Comparison of ENCODE assay signal across 9 cellular contexts in the genomic region with DNA sequence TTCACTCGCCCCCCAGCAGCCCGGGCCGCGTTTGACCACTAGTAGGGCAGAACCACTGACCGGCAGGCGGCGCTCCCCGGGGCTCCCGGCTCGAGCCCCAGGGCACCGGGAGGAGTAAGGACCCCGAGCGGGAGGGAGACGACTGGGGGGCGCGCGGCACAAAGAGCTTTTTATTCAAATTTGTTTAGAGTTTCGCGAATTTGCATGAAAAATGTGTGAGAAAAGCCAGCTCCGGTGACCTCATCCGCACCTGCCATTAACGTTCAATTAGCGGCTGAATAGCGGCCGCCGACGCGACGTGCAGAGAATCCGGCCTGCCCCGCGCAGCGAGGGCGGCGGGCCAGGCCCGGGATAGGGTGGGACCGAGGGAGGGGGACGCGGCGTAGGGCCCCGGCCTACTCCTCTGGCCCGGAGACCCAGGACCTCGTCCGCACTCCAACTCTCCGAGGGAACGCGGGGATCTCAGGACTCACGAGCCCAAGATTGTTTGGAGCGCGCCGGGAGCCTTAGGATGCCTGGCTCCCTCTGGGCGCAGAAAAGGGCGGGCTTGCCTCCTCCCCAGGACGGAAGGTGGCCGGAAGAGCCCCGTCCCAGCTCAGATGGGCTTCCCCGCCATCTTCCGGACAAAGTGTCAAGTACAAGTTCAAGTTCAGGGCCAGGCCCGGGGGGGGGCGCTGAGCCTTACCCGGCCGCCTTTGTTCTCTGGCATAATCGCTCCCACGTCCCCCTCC.
DNase-seq lines count a peak whose midpoint lies in the region; ATAC-seq, FAIRE-seq and TF ChIP-seq lines count a peak whose summit lies in the region.
"Had no signal": no experiment of that assay in that cellular context is flagged by ENCODE, and none has a peak within 500 bp of the region (broad histone marks: within the 10 kb centered on the region; RNA-seq: fewer than 3 reads in every experiment).

No MANE protein-coding gene starts in this region.

- H3K9me3 ChIP-seq in trophoblast cell (ENCODE audit: insufficient read depth, low read depth, low read length) = peaks cover 23% of the 10 kb centered on the region

- H3K23ac ChIP-seq in trophoblast cell (ENCODE audit: low read length) = no peak overlapping the region

- intact Hi-C loops in activated CD4-positive, alpha-beta T cell treated with anti-CD3 and anti-CD28 coated beads for 36 hours (cut with DNase I, micrococcal nuclease) = loop anchor here in 1 of 2 experiments (1.0 to 2.0 kb wide), 2 partner anchors 19 to 41 kb away; no protein-coding TSS in a partner anchor
- intact Hi-C loops in activated CD4-positive, alpha-beta memory T cell treated with anti-CD3 and anti-CD28 coated beads for 36 hours (cut with micrococcal nuclease) = loop anchor here (2.0 kb wide), 1 partner anchor 41 kb away; no protein-coding TSS in a partner anchor

- H4K12ac ChIP-seq in trophoblast cell (ENCODE audit: low read depth, low read length) = no peak overlapping the region

- TF ChIP-seq CTCF in fibroblast of the aortic adventitia (IDR thresholded peaks at IDR 0.05; ENCODE audit: insufficient read depth, low read length) = peak; percentile 37

- H3K4ac ChIP-seq in trophoblast cell (ENCODE audit: low read depth, low read length) = no peak overlapping the region

- H3K27ac ChIP-seq in trophoblast cell (ENCODE audit: low read depth, low read length) = no peak overlapping the region

- H3K36me3 ChIP-seq in H7 (replicated peaks; ENCODE audit: control insufficient read depth, insufficient read depth, low read length) (no peaks in the 10 kb centered on the region), trophoblast cell (ENCODE audit: control insufficient read depth in 1 of 2, insufficient read depth in 2 of 2, low read length in 2 of 2) (no peaks in the 10 kb centered on the region)

- no peaks in the 10 kb centered on the region for H3K36me3 Mint-ChIP-seq in activated CD4-positive, alpha-beta T cell treated with anti-CD3 and anti-CD28 coated beads for 36 hours (ENCODE audit: low read depth)
- H3K36me3 Mint-ChIP-seq in activated CD4-positive, alpha-beta memory T cell treated with anti-CD3 and anti-CD28 coated beads for 36 hours = no peaks in the 10 kb centered on the region

- no peaks in the 10 kb centered on the region for H3K79me2 ChIP-seq in trophoblast cell (ENCODE audit: control insufficient read depth, insufficient read depth, low read length, poor library complexity)

- H4K91ac ChIP-seq in trophoblast cell (ENCODE audit: low read depth, low read length) = no peak overlapping the region

- H3K27me3 ChIP-seq in H7 (ENCODE audit: control insufficient read depth, insufficient read depth, low read length) (peaks cover 99% of the 10 kb centered on the region), trophoblast cell (ENCODE audit: insufficient read depth, low read length) (peaks cover 82% of the 10 kb centered on the region)

- no peak overlapping the region for H2BK120ac ChIP-seq in trophoblast cell (ENCODE audit: insufficient read depth, low read length, poor library complexity)

- H3K4me1 Mint-ChIP-seq in activated CD4-positive, alpha-beta T cell treated with anti-CD3 and anti-CD28 coated beads for 36 hours = peaks cover 11% of the 10 kb centered on the region
- peaks cover 7% of the 10 kb centered on the region for H3K4me1 Mint-ChIP-seq in activated CD4-positive, alpha-beta memory T cell treated with anti-CD3 and anti-CD28 coated beads for 36 hours (ENCODE audit: low read depth)

- POLR2A ChIA-PET in activated CD4-positive, alpha-beta T cell treated with anti-CD3 and anti-CD28 coated beads for 36 hours (lab: Charles Lee) = interaction anchor here (0.6 kb wide), 1 partner anchor 53 kb away, joined by 4 read pairs; no protein-coding TSS in a partner anchor
- POLR2A ChIA-PET in activated CD4-positive, alpha-beta memory T cell treated with anti-CD3 and anti-CD28 coated beads for 36 hours (lab: Charles Lee) = no interaction called here

- no peaks in the 10 kb centered on the region for H3K4me1 ChIP-seq in trophoblast cell (ENCODE audit: control insufficient read depth in 1 of 2, insufficient read depth in 2 of 2, low read length in 2 of 2)

- no peaks in the 10 kb centered on the region for H3K79me1 ChIP-seq in trophoblast cell (ENCODE audit: low read length)

- peak; percentile 61 for DNase-seq in activated CD4-positive, alpha-beta T cell treated with anti-CD3 and anti-CD28 coated beads for 36 hours
- DNase-seq in activated CD4-positive, alpha-beta T cell treated with anti-CD3 and anti-CD28 coated beads, Interleukin-2, amount 50 U/mL, for 4 hours = no peak
- DNase-seq in H7 = peak; percentile 90
- peak; percentile 30 for DNase-seq in NCI-H128 (lab: John Stamatoyannopoulos, UW; ENCODE audit: unreplicated experiment)
- DNase-seq in activated CD4-positive, alpha-beta memory T cell treated with anti-CD3 and anti-CD28 coated beads for 36 hours = peak; percentile 55
- no peak for DNase-seq in fibroblast of the aortic adventitia (ENCODE audit: low read depth)
- peak; percentile 78 to 86 for DNase-seq in trophoblast cell
- no peak for DNase-seq in urothelium cell line (ENCODE audit: low spot score)

- H3K9ac ChIP-seq in trophoblast cell (ENCODE audit: low read length) = no peak overlapping the region

- H2BK5ac ChIP-seq in trophoblast cell (ENCODE audit: low read depth, low read length, poor library complexity) = no peak overlapping the region

- H4K8ac ChIP-seq in trophoblast cell (ENCODE audit: low read depth, low read length) = no peak overlapping the region

- no peak for FAIRE-seq in urothelium cell line (lab: Jason Lieb, UNC)
- FAIRE-seq: G401.6 had no signal

- CTCF ChIA-PET in activated CD4-positive, alpha-beta T cell treated with anti-CD3 and anti-CD28 coated beads for 36 hours (lab: Charles Lee) = interaction anchor here (0.6 to 3.2 kb wide), 6 partner anchors 11 to 441 kb away, joined by 3 to 23 read pairs (median 3); no protein-coding TSS in a partner anchor
- CTCF ChIA-PET in activated CD4-positive, alpha-beta memory T cell treated with anti-CD3 and anti-CD28 coated beads for 36 hours (lab: Charles Lee) = interaction anchor here (0.6 to 7.4 kb wide), 5 partner anchors 8 to 41 kb away, joined by 4 to 71 read pairs (median 6); no protein-coding TSS in a partner anchor

- H3K4me3 ChIP-seq in H7 (ENCODE audit: insufficient read depth, low read depth, low read length) (peak overlapping the region; percentile 30), fibroblast of the aortic adventitia (ENCODE audit: low read depth, low read length) (peak overlapping the region; percentile 9), trophoblast cell (ENCODE audit: low read depth, low read length) (no peak overlapping the region)

- H3K14ac ChIP-seq in trophoblast cell (ENCODE audit: low read length) = no peak overlapping the region

- peak; percentile 77 for ATAC-seq in activated CD4-positive, alpha-beta T cell treated with anti-CD3 and anti-CD28 coated beads for 36 hours

- peak overlapping the region; percentile 42 for H3K4me2 ChIP-seq in trophoblast cell (ENCODE audit: low read length)

- no peak overlapping the region for H2BK12ac ChIP-seq in trophoblast cell (ENCODE audit: low read length)

- WGBS in trophoblast cell (ENCODE audit: extremely low coverage, insufficient coverage, insufficient read length) = no CpG with 5 or more reads among the region's 64 CpGs

- no peaks in the 10 kb centered on the region for H3K9me3 Mint-ChIP-seq in activated CD4-positive, alpha-beta T cell treated with anti-CD3 and anti-CD28 coated beads for 36 hours (ENCODE audit: low read depth)
- H3K9me3 Mint-ChIP-seq in activated CD4-positive, alpha-beta memory T cell treated with anti-CD3 and anti-CD28 coated beads for 36 hours = no peaks in the 10 kb centered on the region

- H3K27ac Mint-ChIP-seq in activated CD4-positive, alpha-beta T cell treated with anti-CD3 and anti-CD28 coated beads for 36 hours = peak overlapping the region; percentile 63
- no peak overlapping the region for H3K27ac Mint-ChIP-seq in activated CD4-positive, alpha-beta memory T cell treated with anti-CD3 and anti-CD28 coated beads for 36 hours

- peak overlapping the region; percentile 56 for H3K4me3 Mint-ChIP-seq in activated CD4-positive, alpha-beta T cell treated with anti-CD3 and anti-CD28 coated beads for 36 hours
- peak overlapping the region; percentile 73 for H3K4me3 Mint-ChIP-seq in activated CD4-positive, alpha-beta memory T cell treated with anti-CD3 and anti-CD28 coated beads for 36 hours

- H2AK5ac ChIP-seq in trophoblast cell (ENCODE audit: low read length) = no peak overlapping the region

- no peak overlapping the region for H3K18ac ChIP-seq in trophoblast cell (ENCODE audit: low read length)

- H3K27me3 Mint-ChIP-seq in activated CD4-positive, alpha-beta T cell treated with anti-CD3 and anti-CD28 coated beads for 36 hours = peaks cover 57% of the 10 kb centered on the region
- peaks cover 57% of the 10 kb centered on the region for H3K27me3 Mint-ChIP-seq in activated CD4-positive, alpha-beta memory T cell treated with anti-CD3 and anti-CD28 coated beads for 36 hours

- H2AFZ ChIP-seq in trophoblast cell (ENCODE audit: insufficient read depth, low read length, poor library complexity) = no peak overlapping the region

Comparison
In these comparisons a context has a peak if more than half of its experiments do, and no peak if none do; other contexts are left out.
1. DNase-seq: peak in activated CD4-positive, alpha-beta T cell treated with anti-CD3 and anti-CD28 coated beads for 36 hours (single experiment), H7 (single experiment), NCI-H128 (single experiment), activated CD4-positive, alpha-beta memory T cell treated with anti-CD3 and anti-CD28 coated beads for 36 hours (single experiment) and trophoblast cell (2 of 2); none in activated CD4-positive, alpha-beta T cell treated with anti-CD3 and anti-CD28 coated beads, Interleukin-2, amount 50 U/mL, for 4 hours (0 of 2), fibroblast of the aortic adventitia (single experiment) and urothelium cell line (single experiment).